ENCODE assay signal across 13 cellular contexts in genomic region chr1:186330758-186331157, GRCh38.
DNase-seq lines count a peak whose midpoint lies in the region; ATAC-seq, FAIRE-seq and TF ChIP-seq lines count a peak whose summit lies in the region.
"Had no signal": no experiment of that assay in that cellular context is flagged by ENCODE, and none has a peak within 500 bp of the region (broad histone marks: within the 10 kb centered on the region; RNA-seq: fewer than 3 reads in every experiment).

No MANE protein-coding gene starts in this region.

- H3K27ac ChIP-seq in substantia nigra (ENCODE audit: low read depth, low read length, poor library complexity, severe bottlenecking), result no peak overlapping the region
- H3K27ac ChIP-seq: sigmoid colon had no signal

- POLR2A ChIA-PET in AG04449 (lab: Yijun Ruan, JAX), result no interaction called here

- H3K4me3 ChIP-seq in AG04449 (ENCODE audit: low read depth, low read length) (no peak overlapping the region), foreskin fibroblast (ENCODE audit: low read depth in 1 of 2, low read length in 2 of 2) (no peak overlapping the region)
- H3K4me3 ChIP-seq: lung, sigmoid colon had no signal

- peak; percentile 70 for FAIRE-seq in TTC549 (lab: Jason Lieb, UNC)

- DNase-seq in AG04449 (ENCODE audit: low read depth, low spot score) (no peak), foreskin fibroblast (peak in 1 of 2 donors; percentile 10), substantia nigra (lab: John Stamatoyannopoulos, UW) (no peak), NCI-H446 treated with DMSO at 0.1 percent for 48 hours (lab: John Stamatoyannopoulos, UW) (no peak)
- no peak for DNase-seq in stimulated activated CD4-positive, alpha-beta T cell treated with anti-CD3 and anti-CD28 coated beads, Interleukin-1b, Interleukin-23, amount 100 ng/mL, for 48 hours
- DNase-seq: activated CD4-positive, alpha-beta T cell treated with anti-CD3 and anti-CD28 coated beads, Interleukin-2, amount 50 U/mL, for 1 hour; activated naive CD8-positive, alpha-beta T cell treated with anti-CD3 and anti-CD28 coated beads, Interleukin-2, amount 10 ng/mL, durations not matched to agents 7 days and 5 days; NCI-H187; sigmoid colon had no signal

- ATAC-seq in GM19467 (IDR thresholded peaks at IDR 0.05; ENCODE audit: unreplicated experiment), result no peak

- TF ChIP-seq CTCF in AG04449 (IDR thresholded peaks at IDR 0.05; ENCODE audit: insufficient read depth, low read length, missing control alignments) (peak; percentile 10), GM12874 (IDR thresholded peaks at IDR 0.05; ENCODE audit: insufficient read depth, low read depth, low read length) (peak; percentile 37; the same call in 1 of the 2 replicates), foreskin fibroblast (IDR thresholded peaks at IDR 0.05; ENCODE audit: low read depth, low read length) (peak; percentile 29)

- CTCF ChIA-PET in AG04449 (lab: Yijun Ruan, JAX), result interaction anchor here (1.0 to 2.5 kb wide), 10 partner anchors 8 to 181 kb away, joined by 3 to 13 read pairs (median 4); partner anchors contain the start of genes ODR4 and TPR
